In the genomic region with DNA sequence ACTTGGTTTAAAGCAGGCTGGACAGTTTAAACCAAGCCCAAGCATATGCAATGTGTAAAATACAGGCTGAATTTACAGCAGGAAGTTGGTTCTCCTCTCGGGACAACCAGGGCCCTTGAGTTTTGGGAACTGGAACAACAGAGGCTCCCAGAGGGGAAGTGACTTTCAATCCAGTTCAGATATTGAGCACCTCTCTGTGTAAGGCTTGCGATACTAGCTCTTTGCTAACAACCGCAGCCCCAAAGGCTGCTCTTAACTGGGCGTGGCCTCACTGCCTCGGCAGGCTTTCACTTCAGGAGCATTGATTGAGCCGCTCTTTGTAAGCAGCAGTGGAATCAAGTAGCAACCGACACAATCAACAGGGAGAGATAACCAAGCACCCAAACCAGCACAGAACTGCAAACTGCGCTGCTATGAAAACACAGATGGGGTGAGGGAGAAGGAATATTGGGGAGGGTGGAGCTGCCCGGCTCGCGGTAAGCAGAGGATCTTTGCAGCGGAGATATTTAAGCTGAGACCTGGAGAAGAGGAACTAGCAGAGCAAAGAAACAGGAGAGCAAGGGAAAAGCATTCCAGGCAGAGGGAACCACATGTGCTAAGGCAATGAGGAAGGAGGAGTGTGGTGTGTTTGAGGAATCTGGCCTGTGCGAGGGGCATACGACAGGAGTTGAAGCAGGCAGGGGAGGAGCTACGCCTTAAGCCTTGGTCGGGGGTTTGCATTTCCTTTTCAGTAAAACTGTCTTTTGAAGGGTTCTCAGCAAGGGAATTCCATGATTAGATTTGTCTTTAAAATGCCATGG, we compare ENCODE assay signal across 8 cellular contexts. TPM values are rescaled to one million over a fixed set of nuclear protein-coding genes. Genes with fewer than 3 reads are reported as not detected.
DNase-seq lines count a peak whose midpoint lies in the region; ATAC-seq lines count a peak whose summit lies in the region.

No MANE protein-coding gene starts in this region.

- DNase-seq in NCI-H2081 (lab: John Stamatoyannopoulos, UW) (peak; percentile 48 to 66), NCI-H2196 treated with DMSO at 0.1 percent for 48 hours (lab: John Stamatoyannopoulos, UW; ENCODE audit: unreplicated experiment) (no peak)
- DNase-seq in activated CD4-positive, CD25-positive, alpha-beta regulatory T cell treated with anti-CD3 and anti-CD28 coated beads, Interleukin-2, amount 50 U/mL, for 72 hours = peak; percentile 51
- peak; percentile 62 for DNase-seq in effector CD4-positive, alpha-beta T cell
- peak; percentile 48 to 57 for DNase-seq in stimulated activated CD8-positive, alpha-beta memory T cell treated with anti-CD3 and anti-CD28 coated beads, Interleukin-7, amount 100 ng/mL, for 4 hours (ENCODE audit: low read depth in 2 of 2)

- WGBS in mesodermal cell (ENCODE audit: insufficient coverage in 2 of 2), 2 experiments = 11 to 17% methylated on average over 14 to 15 of the region's 16 CpGs

- H3K9me3 ChIP-seq in mesodermal cell (ENCODE audit: control insufficient read depth, low read length) = no peaks in the 10 kb centered on the region

- peak overlapping the region; percentile 83 for H3K27ac ChIP-seq in mesodermal cell (ENCODE audit: low read depth, low read length, severe bottlenecking)

- H3K4me3 ChIP-seq in mesodermal cell (ENCODE audit: extremely low read depth, insufficient read depth, low read length, poor library complexity, severe bottlenecking) = peak overlapping the region; percentile 27

- H3K36me3 ChIP-seq in mesodermal cell (ENCODE audit: control insufficient read depth, insufficient read depth, low read length) = no peaks in the 10 kb centered on the region

- ATAC-seq in GM18508 (IDR thresholded peaks at IDR 0.05; ENCODE audit: insufficient read depth, unreplicated experiment) = peak; percentile 83
- peak; percentile 94 for ATAC-seq in HG02759 (IDR thresholded peaks at IDR 0.05; ENCODE audit: unreplicated experiment)

- H3K4me1 ChIP-seq in mesodermal cell (ENCODE audit: control insufficient read depth, insufficient read depth, low read length, poor library complexity, severe bottlenecking) = peaks cover 35% of the 10 kb centered on the region

RNA-seq across cellular contexts. Expression of gene YY1, which starts 17.3 kb away (rescaled TPM):
- polyA plus RNA-seq in mesodermal cell (2013, experiment 1 of 2) = 76.3 TPM
- polyA plus RNA-seq in mesodermal cell (2013, experiment 2 of 2) = 79.0 TPM
